Comparison of ENCODE assay signal across 23 cellular contexts in genomic region chr9:12760758-12761157, GRCh38. TPM values are rescaled to one million over a fixed set of nuclear protein-coding genes. Genes with fewer than 3 reads are reported as not detected.
"Had no signal": no experiment of that assay in that cellular context is flagged by ENCODE, and none has a peak within 500 bp of the region (broad histone marks: within the 10 kb centered on the region; RNA-seq: fewer than 3 reads in every experiment).

No MANE protein-coding gene starts in this region.

- FAIRE-seq: endometrium, keratinocyte had no signal

- DNase-seq: effector memory CD4-positive, alpha-beta T cell; glutamatergic neuron; left ventricle myocardium inferior; lower lobe of right lung; mesenchymal stem cell; naive thymus-derived CD4-positive, alpha-beta T cell; nephron progenitor cell; psoas muscle; spleen; stimulated activated CD4-positive, alpha-beta T cell treated with anti-CD3 and anti-CD28 coated beads, Interleukin-15, amount 100 ng/mL, for 24 hours; stimulated activated CD4-positive, alpha-beta T cell treated with anti-CD3 and anti-CD28 coated beads, Interleukin-1b, Interleukin-23, amount 100 ng/mL, for 48 hours; stimulated activated CD4-positive, alpha-beta T cell treated with anti-CD3 and anti-CD28 coated beads, Interleukin-4, amount 100 ng/mL, for 4 hours; stimulated activated naive B cell treated with anti-CD40 and anti-IgM and Interleukin-4, amounts not matched to agents 10 μg/mL and 1 μg/mL and 100 μg/mL, for 72 hours; stimulated activated naive CD8-positive, alpha-beta T cell treated with anti-CD3 and anti-CD28 coated beads, Interleukin-15, amount 100 ng/mL, for 72 hours; testis; upper lobe of right lung had no signal

- H3K27ac ChIP-seq: esophagus muscularis mucosa, gastroesophageal sphincter, left ventricle myocardium inferior, lower lobe of right lung, psoas muscle, spleen, testis, tibial nerve, upper lobe of right lung, vagina had no signal

- H3K4me1 ChIP-seq: esophagus muscularis mucosa, gastroesophageal sphincter, left ventricle myocardium inferior, psoas muscle, spleen, testis, tibial nerve, upper lobe of right lung, vagina had no signal

- H3K27me3 ChIP-seq: esophagus muscularis mucosa, gastroesophageal sphincter, spleen, testis, tibial nerve, upper lobe of right lung, vagina had no signal

- H3K9me3 ChIP-seq: esophagus muscularis mucosa, gastroesophageal sphincter, left ventricle myocardium inferior, lower lobe of right lung, psoas muscle, spleen, testis, tibial nerve, upper lobe of right lung, vagina had no signal

- ATAC-seq: gastroesophageal sphincter; naive thymus-derived CD4-positive, alpha-beta T cell; psoas muscle; sciatic nerve; stimulated activated naive B cell treated with anti-CD40 and anti-IgM and Interleukin-4, amounts not matched to agents 10 μg/mL and 1 μg/mL and 100 μg/mL, for 72 hours; stimulated activated naive CD8-positive, alpha-beta T cell treated with anti-CD3 and anti-CD28 coated beads, Interleukin-15, amount 100 ng/mL, for 72 hours; upper lobe of right lung had no signal

- H3K4me3 ChIP-seq: esophagus muscularis mucosa, gastroesophageal sphincter, left ventricle myocardium inferior, lower lobe of right lung, psoas muscle, spleen, testis, tibial nerve, upper lobe of right lung, vagina had no signal

- H3K36me3 ChIP-seq: esophagus muscularis mucosa, gastroesophageal sphincter, left ventricle myocardium inferior, lower lobe of right lung, spleen, tibial nerve, upper lobe of right lung, vagina had no signal

RNA-seq across cellular contexts. Expression of gene LURAP1L, which starts 14.1 kb away (rescaled TPM):
- total RNA-seq: naive thymus-derived CD4-positive, alpha-beta T cell had no signal
